1 cellular context compared by ENCODE assay signal in the genomic region with DNA sequence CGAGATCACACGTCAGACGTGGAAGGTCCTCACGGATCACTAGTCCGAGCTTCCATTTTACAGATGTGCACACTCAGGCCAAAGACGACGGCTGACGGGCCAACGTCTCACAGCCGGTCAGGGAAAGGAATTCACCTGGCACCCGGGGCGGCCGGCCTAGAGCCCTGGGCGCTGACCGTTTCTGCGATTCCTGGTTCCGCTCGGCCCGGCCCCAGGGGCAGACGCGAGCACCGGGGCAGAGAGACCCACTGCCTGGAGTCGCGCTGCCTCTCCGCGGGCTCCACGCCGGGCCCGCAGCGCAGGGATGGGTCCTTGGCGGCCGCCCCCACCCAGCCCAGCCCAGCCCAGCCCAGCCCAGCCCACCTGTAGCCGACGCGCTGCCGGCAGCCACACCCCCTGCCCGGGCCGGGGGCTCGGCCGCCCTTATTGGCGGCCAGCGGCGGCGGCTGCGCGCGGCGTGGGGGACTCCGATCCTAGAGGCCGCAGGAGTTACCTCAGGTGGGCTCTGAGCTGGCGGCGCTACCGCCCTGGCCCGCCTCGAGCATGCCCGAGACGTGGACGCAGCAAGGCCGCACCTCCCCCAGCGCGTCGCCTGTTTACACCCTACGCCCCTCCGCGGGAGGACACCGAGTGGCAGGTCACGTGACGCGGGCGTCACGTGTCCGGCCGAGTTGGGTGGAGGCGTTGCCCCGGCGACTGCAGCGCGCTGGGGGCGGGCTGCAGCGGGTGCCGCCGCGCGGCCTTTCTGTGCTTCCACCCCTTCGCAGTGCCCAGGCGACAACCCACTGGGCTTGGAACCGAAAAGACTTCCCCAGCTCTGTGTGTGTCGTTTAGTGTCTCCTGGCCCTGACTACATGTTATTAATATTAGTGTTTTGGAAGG.
A peak's percentile ranks its signal among the peaks of the same experiment; 100 is the strongest.
TF ChIP-seq lines count a peak whose summit lies in the region.

No MANE protein-coding gene starts in this region.

TF ChIP-seq in GM12878, 131 proteins besides CTCF, POLR2A, EP300 and RAD21 (continued from another document and continues in another):
- TF ChIP-seq TBL1XR1 (IDR thresholded peaks at IDR 0.05; ENCODE audit: low read depth, low read length) (peak; percentile 81; the same call in 1 of the 2 replicates), MYC (IDR thresholded peaks at IDR 0.05; ENCODE audit: insufficient read depth, insufficient read length, insufficient replicate concordance, low read length, severe bottlenecking) (no peak), KAT2A (conservative IDR thresholded peaks at IDR 0.05; ENCODE audit: control insufficient read depth, low read depth, low read length) (no peak), CBX3 (IDR thresholded peaks at IDR 0.05; ENCODE audit: borderline replicate concordance, low read depth) (no peak), SREBF2 (IDR thresholded peaks at IDR 0.05; ENCODE audit: low read length) (no peak), MYB (IDR thresholded peaks at IDR 0.05; ENCODE audit: borderline replicate concordance, low read depth, low read length) (no peak), ETV6 (conservative IDR thresholded peaks at IDR 0.05 in 1 of 2, IDR thresholded peaks at IDR 0.05 in 1 of 2; ENCODE audit: borderline replicate concordance in 1 of 2, low read depth in 1 of 2) (0 out of 4 replicates have a peak, but pooled peaks of 1 of the 2 experiments have one; percentile 28), ESRRA (IDR thresholded peaks at IDR 0.05; ENCODE audit: low read length) (no peak), EZH2 (IDR thresholded peaks at IDR 0.05; ENCODE audit: borderline replicate concordance, control insufficient read depth, low read depth, low read length) (no peak), ZNF24 (IDR thresholded peaks at IDR 0.05) (no peak), POLR2AphosphoS5 (IDR thresholded peaks at IDR 0.05; ENCODE audit: low read length) (peak; percentile 37; the same call in 1 of the 2 replicates), ASH2L (IDR thresholded peaks at IDR 0.05; ENCODE audit: borderline replicate concordance, low read depth) (no peak), STAT3 (IDR thresholded peaks at IDR 0.05; ENCODE audit: low read depth, low read length) (no peak), IRF4 (IDR thresholded peaks at IDR 0.05; ENCODE audit: low read depth, low read length) (peak; percentile 52), LARP7 (IDR thresholded peaks at IDR 0.05) (peak; percentile 88), RAD51 (IDR thresholded peaks at IDR 0.05) (peak; percentile 99), CHD2 (IDR thresholded peaks at IDR 0.05; ENCODE audit: borderline replicate concordance, low read depth, low read length) (peak; percentile 85), JUNB (IDR thresholded peaks at IDR 0.05) (no peak), CEBPB (IDR thresholded peaks at IDR 0.05; ENCODE audit: borderline replicate concordance in 1 of 2, low read depth in 2 of 2, low read length in 2 of 2) (no peak), CBX5 (IDR thresholded peaks at IDR 0.05; ENCODE audit: low read depth) (peak; percentile 77; the same call in 1 of the 2 replicates), CREB1 (IDR thresholded peaks at IDR 0.05; ENCODE audit: low read depth) (peak; percentile 83; the same call in 1 of the 2 replicates), KLF5 (IDR thresholded peaks at IDR 0.05; ENCODE audit: partially characterized antibody) (peak; percentile 79), SP1 (IDR thresholded peaks at IDR 0.05; ENCODE audit: low read depth, low read length) (peak; percentile 75), BHLHE40 (IDR thresholded peaks at IDR 0.05; ENCODE audit: borderline replicate concordance in 1 of 2, low read depth in 2 of 2, low read length in 1 of 2) (peak; percentile 92 to 99), FOS (IDR thresholded peaks at IDR 0.05; ENCODE audit: borderline replicate concordance, extremely low read depth, insufficient read length) (peak; percentile 54), SIN3A (IDR thresholded peaks at IDR 0.05; ENCODE audit: low read depth, low read length) (peak; percentile 100), HDAC6 (IDR thresholded peaks at IDR 0.05; ENCODE audit: unreplicated experiment) (no peak), GABPA (IDR thresholded peaks at IDR 0.05; ENCODE audit: low read depth) (no peak), ZNF207 (IDR thresholded peaks at IDR 0.05; ENCODE audit: borderline replicate concordance) (peak; percentile 74; the same call in 1 of the 2 replicates), TCF12 (IDR thresholded peaks at IDR 0.05; ENCODE audit: low read depth, low read length) (peak; percentile 70; the same call in 1 of the 2 replicates), RFX5 (IDR thresholded peaks at IDR 0.05; ENCODE audit: low read depth, low read length) (peak; percentile 20; the same call in 1 of the 2 replicates), STAT1 (conservative IDR thresholded peaks at IDR 0.05) (no peak), JUND (IDR thresholded peaks at IDR 0.05; ENCODE audit: low read depth, low read length) (no peak), TCF3 (IDR thresholded peaks at IDR 0.05; ENCODE audit: borderline replicate concordance, insufficient read depth, low read depth, low read length) (peak; percentile 70; the same call in 1 of the 2 replicates), CREM (IDR thresholded peaks at IDR 0.05; ENCODE audit: low read depth) (peak; percentile 75), SUZ12 (IDR thresholded peaks at IDR 0.05; ENCODE audit: unreplicated experiment) (no peak), FOXK2 (IDR thresholded peaks at IDR 0.05) (peak; percentile 93), RELA (IDR thresholded peaks at IDR 0.05; ENCODE audit: borderline replicate concordance, partially characterized antibody) (peak; percentile 94), CHD4 (IDR thresholded peaks at IDR 0.05) (no peak), SMARCA5 (IDR thresholded peaks at IDR 0.05) (peak; percentile 55; the same call in 1 of the 2 replicates), ZSCAN29 (IDR thresholded peaks at IDR 0.05) (no peak), PML (IDR thresholded peaks at IDR 0.05; ENCODE audit: low read length) (no peak), NR2C1 (IDR thresholded peaks at IDR 0.05) (peak; percentile 47; the same call in 1 of the 2 replicates), SMC3 (IDR thresholded peaks at IDR 0.05; ENCODE audit: borderline replicate concordance, low read length) (peak; percentile 35; the same call in 1 of the 2 replicates), BACH1 (IDR thresholded peaks at IDR 0.05; ENCODE audit: borderline replicate concordance) (peak; percentile 84), CBFB (IDR thresholded peaks at IDR 0.05; ENCODE audit: low read depth) (no peak), HCFC1 (IDR thresholded peaks at IDR 0.05; ENCODE audit: low read length) (peak; percentile 70), POU2F2 (IDR thresholded peaks at IDR 0.05; ENCODE audit: borderline replicate concordance, low read depth, low read length) (peak; percentile 83; the same call in 1 of the 3 replicates), NFIC (IDR thresholded peaks at IDR 0.05; ENCODE audit: low read depth, low read length) (peak; percentile 78; the same call in 1 of the 2 replicates)
- TF ChIP-seq, protein P1, sequence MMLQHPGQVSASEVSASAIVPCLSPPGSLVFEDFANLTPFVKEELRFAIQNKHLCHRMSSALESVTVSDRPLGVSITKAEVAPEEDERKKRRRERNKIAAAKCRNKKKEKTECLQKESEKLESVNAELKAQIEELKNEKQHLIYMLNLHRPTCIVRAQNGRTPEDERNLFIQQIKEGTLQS (IDR thresholded peaks at IDR 0.05; ENCODE audit: borderline replicate concordance, extremely low read depth, low read depth, low read length) = peak; percentile 99
- TF ChIP-seq, protein P2, sequence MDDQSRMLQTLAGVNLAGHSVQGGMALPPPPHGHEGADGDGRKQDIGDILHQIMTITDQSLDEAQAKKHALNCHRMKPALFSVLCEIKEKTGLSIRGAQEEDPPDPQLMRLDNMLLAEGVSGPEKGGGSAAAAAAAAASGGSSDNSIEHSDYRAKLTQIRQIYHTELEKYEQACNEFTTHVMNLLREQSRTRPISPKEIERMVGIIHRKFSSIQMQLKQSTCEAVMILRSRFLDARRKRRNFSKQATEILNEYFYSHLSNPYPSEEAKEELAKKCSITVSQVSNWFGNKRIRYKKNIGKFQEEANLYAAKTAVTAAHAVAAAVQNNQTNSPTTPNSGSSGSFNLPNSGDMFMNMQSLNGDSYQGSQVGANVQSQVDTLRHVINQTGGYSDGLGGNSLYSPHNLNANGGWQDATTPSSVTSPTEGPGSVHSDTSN (IDR thresholded peaks at IDR 0.05; ENCODE audit: insufficient replicate concordance, low read depth, low read length) = peak; percentile 43
- TF ChIP-seq, protein P3, sequence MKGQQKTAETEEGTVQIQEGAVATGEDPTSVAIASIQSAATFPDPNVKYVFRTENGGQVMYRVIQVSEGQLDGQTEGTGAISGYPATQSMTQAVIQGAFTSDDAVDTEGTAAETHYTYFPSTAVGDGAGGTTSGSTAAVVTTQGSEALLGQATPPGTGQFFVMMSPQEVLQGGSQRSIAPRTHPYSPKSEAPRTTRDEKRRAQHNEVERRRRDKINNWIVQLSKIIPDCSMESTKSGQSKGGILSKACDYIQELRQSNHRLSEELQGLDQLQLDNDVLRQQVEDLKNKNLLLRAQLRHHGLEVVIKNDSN (IDR thresholded peaks at IDR 0.05; ENCODE audit: borderline replicate concordance, extremely low read length, insufficient read depth, low read depth, low read length) = peak; percentile 100
- TF ChIP-seq, protein P4, sequence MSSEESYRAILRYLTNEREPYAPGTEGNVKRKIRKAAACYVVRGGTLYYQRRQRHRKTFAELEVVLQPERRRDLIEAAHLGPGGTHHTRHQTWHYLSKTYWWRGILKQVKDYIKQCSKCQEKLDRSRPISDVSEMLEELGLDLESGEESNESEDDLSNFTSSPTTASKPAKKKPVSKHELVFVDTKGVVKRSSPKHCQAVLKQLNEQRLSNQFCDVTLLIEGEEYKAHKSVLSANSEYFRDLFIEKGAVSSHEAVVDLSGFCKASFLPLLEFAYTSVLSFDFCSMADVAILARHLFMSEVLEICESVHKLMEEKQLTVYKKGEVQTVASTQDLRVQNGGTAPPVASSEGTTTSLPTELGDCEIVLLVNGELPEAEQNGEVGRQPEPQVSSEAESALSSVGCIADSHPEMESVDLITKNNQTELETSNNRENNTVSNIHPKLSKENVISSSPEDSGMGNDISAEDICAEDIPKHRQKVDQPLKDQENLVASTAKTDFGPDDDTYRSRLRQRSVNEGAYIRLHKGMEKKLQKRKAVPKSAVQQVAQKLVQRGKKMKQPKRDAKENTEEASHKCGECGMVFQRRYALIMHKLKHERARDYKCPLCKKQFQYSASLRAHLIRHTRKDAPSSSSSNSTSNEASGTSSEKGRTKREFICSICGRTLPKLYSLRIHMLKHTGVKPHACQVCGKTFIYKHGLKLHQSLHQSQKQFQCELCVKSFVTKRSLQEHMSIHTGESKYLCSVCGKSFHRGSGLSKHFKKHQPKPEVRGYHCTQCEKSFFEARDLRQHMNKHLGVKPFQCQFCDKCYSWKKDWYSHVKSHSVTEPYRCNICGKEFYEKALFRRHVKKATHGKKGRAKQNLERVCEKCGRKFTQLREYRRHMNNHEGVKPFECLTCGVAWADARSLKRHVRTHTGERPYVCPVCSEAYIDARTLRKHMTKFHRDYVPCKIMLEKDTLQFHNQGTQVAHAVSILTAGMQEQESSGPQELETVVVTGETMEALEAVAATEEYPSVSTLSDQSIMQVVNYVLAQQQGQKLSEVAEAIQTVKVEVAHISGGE (CRISPR knock-in tag; IDR thresholded peaks at IDR 0.05) = peak; percentile 67
- TF ChIP-seq, protein P5, sequence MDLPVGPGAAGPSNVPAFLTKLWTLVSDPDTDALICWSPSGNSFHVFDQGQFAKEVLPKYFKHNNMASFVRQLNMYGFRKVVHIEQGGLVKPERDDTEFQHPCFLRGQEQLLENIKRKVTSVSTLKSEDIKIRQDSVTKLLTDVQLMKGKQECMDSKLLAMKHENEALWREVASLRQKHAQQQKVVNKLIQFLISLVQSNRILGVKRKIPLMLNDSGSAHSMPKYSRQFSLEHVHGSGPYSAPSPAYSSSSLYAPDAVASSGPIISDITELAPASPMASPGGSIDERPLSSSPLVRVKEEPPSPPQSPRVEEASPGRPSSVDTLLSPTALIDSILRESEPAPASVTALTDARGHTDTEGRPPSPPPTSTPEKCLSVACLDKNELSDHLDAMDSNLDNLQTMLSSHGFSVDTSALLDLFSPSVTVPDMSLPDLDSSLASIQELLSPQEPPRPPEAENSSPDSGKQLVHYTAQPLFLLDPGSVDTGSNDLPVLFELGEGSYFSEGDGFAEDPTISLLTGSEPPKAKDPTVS (IDR thresholded peaks at IDR 0.05; ENCODE audit: low read depth, low read length) = no peak
- TF ChIP-seq, protein P6, sequence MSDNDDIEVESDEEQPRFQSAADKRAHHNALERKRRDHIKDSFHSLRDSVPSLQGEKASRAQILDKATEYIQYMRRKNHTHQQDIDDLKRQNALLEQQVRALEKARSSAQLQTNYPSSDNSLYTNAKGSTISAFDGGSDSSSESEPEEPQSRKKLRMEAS (IDR thresholded peaks at IDR 0.05; ENCODE audit: low read depth, low read length) = peak; percentile 99
- TF ChIP-seq, protein P7, sequence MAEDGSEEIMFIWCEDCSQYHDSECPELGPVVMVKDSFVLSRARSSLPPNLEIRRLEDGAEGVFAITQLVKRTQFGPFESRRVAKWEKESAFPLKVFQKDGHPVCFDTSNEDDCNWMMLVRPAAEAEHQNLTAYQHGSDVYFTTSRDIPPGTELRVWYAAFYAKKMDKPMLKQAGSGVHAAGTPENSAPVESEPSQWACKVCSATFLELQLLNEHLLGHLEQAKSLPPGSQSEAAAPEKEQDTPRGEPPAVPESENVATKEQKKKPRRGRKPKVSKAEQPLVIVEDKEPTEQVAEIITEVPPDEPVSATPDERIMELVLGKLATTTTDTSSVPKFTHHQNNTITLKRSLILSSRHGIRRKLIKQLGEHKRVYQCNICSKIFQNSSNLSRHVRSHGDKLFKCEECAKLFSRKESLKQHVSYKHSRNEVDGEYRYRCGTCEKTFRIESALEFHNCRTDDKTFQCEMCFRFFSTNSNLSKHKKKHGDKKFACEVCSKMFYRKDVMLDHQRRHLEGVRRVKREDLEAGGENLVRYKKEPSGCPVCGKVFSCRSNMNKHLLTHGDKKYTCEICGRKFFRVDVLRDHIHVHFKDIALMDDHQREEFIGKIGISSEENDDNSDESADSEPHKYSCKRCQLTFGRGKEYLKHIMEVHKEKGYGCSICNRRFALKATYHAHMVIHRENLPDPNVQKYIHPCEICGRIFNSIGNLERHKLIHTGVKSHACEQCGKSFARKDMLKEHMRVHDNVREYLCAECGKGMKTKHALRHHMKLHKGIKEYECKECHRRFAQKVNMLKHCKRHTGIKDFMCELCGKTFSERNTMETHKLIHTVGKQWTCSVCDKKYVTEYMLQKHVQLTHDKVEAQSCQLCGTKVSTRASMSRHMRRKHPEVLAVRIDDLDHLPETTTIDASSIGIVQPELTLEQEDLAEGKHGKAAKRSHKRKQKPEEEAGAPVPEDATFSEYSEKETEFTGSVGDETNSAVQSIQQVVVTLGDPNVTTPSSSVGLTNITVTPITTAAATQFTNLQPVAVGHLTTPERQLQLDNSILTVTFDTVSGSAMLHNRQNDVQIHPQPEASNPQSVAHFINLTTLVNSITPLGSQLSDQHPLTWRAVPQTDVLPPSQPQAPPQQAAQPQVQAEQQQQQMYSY (CRISPR knock-in tag; IDR thresholded peaks at IDR 0.05) = peak; percentile 93
- TF ChIP-seq, protein P8, sequence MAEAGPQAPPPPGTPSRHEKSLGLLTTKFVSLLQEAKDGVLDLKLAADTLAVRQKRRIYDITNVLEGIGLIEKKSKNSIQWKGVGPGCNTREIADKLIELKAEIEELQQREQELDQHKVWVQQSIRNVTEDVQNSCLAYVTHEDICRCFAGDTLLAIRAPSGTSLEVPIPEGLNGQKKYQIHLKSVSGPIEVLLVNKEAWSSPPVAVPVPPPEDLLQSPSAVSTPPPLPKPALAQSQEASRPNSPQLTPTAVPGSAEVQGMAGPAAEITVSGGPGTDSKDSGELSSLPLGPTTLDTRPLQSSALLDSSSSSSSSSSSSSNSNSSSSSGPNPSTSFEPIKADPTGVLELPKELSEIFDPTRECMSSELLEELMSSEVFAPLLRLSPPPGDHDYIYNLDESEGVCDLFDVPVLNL (IDR thresholded peaks at IDR 0.05; ENCODE audit: low read depth, low read length) = no peak
